In the genomic region with DNA sequence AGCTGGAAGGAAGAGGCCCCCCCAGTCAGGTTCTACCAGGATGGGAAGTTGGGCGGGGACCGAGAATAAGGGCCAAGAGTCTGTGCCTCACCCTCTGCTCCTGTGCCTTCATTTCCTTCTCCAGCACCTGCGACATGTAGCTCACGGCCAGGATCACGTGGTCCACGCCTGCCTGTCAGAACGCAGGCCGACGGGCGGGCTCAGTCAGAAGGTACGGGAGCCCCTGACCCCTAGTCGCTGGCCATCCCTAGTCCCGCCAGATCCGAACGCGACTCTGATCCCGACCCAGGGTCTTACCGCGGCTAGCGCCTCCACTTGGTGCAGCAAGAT, we compare ENCODE assay signal across 8 cellular contexts.
DNase-seq lines count a peak whose midpoint lies in the region; ATAC-seq and TF ChIP-seq lines count a peak whose summit lies in the region.

No MANE protein-coding gene starts in this region.

- H3K9me3 Mint-ChIP-seq in stimulated activated naive B cell treated with anti-CD40 and anti-IgM and Interleukin-4, amounts not matched to agents 10 μg/mL and 1 μg/mL and 100 μg/mL, for 72 hours: peaks cover 0 to 3% of the 10 kb centered on the region in 2 donors

- DNase-seq in NCI-H1417 (lab: John Stamatoyannopoulos, UW) (peak; percentile 3 to 65 (median 50)), NCI-H1417 treated with DMSO at 0.1 percent for 48 hours (lab: John Stamatoyannopoulos, UW) (no peak), NCI-H146 treated with DMSO at 0.1 percent for 48 hours (lab: John Stamatoyannopoulos, UW; ENCODE audit: unreplicated experiment) (peak; percentile 3), epithelial cell of esophagus (ENCODE audit: low read depth) (peak; percentile 74)
- peak; percentile 83 for DNase-seq in activated CD8-positive, alpha-beta memory T cell treated with anti-CD3 and anti-CD28 coated beads, Interleukin-2, amount 50 U/mL, for 48 hours
- peak; percentile 43 for DNase-seq in stimulated activated naive B cell treated with anti-CD40 and anti-IgM and Interleukin-4, amounts not matched to agents 10 μg/mL and 1 μg/mL and 100 μg/mL, for 72 hours

- H3K27ac Mint-ChIP-seq in stimulated activated naive B cell treated with anti-CD40 and anti-IgM and Interleukin-4, amounts not matched to agents 10 μg/mL and 1 μg/mL and 100 μg/mL, for 72 hours: peak overlapping the region; percentile 100

- peak overlapping the region; percentile 99 for H3K4me3 ChIP-seq in epithelial cell of esophagus (ENCODE audit: low read length)
- peak overlapping the region; percentile 94 for H3K4me3 ChIP-seq in muscle layer of colon (ENCODE audit: low read depth in 1 of 2, low read length in 2 of 2)

- no peaks in the 10 kb centered on the region for H3K27me3 Mint-ChIP-seq in stimulated activated naive B cell treated with anti-CD40 and anti-IgM and Interleukin-4, amounts not matched to agents 10 μg/mL and 1 μg/mL and 100 μg/mL, for 72 hours

- peaks cover 47% of the 10 kb centered on the region for H3K36me3 ChIP-seq in muscle layer of colon (ENCODE audit: insufficient read depth, low read length)

- H3K9ac ChIP-seq in muscle layer of colon (ENCODE audit: low read length): peak overlapping the region; percentile 92

- H3K27ac ChIP-seq in muscle layer of colon (ENCODE audit: low read depth, low read length): peak overlapping the region; percentile 87

- H3K4me1 ChIP-seq in muscle layer of colon (ENCODE audit: insufficient read depth, low read length): peaks cover 28% of the 10 kb centered on the region

- H3K27me3 ChIP-seq in muscle layer of colon (ENCODE audit: control insufficient read depth in 1 of 2, insufficient read depth in 2 of 2, low read length in 2 of 2): no peaks in the 10 kb centered on the region

- no peaks in the 10 kb centered on the region for H3K9me3 ChIP-seq in muscle layer of colon (ENCODE audit: low read length)

- peak overlapping the region; percentile 88 to 95 for H3K4me3 Mint-ChIP-seq in stimulated activated naive B cell treated with anti-CD40 and anti-IgM and Interleukin-4, amounts not matched to agents 10 μg/mL and 1 μg/mL and 100 μg/mL, for 72 hours

- ATAC-seq in stimulated activated naive B cell treated with anti-CD40 and anti-IgM and Interleukin-4, amounts not matched to agents 10 μg/mL and 1 μg/mL and 100 μg/mL, for 72 hours (replicated peaks): peak; percentile 30
- ATAC-seq in GM19395 (IDR thresholded peaks at IDR 0.05; ENCODE audit: unreplicated experiment): no peak

- TF ChIP-seq CTCF in epithelial cell of esophagus (IDR thresholded peaks at IDR 0.05; ENCODE audit: insufficient read depth, low read depth, low read length, missing control alignments): no peak

- peaks cover 35 to 55% of the 10 kb centered on the region in 2 donors for H3K36me3 Mint-ChIP-seq in stimulated activated naive B cell treated with anti-CD40 and anti-IgM and Interleukin-4, amounts not matched to agents 10 μg/mL and 1 μg/mL and 100 μg/mL, for 72 hours

- H3K4me1 Mint-ChIP-seq in stimulated activated naive B cell treated with anti-CD40 and anti-IgM and Interleukin-4, amounts not matched to agents 10 μg/mL and 1 μg/mL and 100 μg/mL, for 72 hours: peaks cover 48 to 79% of the 10 kb centered on the region in 2 donors
